Comparison of ENCODE assay signal across 13 cellular contexts in the genomic region with DNA sequence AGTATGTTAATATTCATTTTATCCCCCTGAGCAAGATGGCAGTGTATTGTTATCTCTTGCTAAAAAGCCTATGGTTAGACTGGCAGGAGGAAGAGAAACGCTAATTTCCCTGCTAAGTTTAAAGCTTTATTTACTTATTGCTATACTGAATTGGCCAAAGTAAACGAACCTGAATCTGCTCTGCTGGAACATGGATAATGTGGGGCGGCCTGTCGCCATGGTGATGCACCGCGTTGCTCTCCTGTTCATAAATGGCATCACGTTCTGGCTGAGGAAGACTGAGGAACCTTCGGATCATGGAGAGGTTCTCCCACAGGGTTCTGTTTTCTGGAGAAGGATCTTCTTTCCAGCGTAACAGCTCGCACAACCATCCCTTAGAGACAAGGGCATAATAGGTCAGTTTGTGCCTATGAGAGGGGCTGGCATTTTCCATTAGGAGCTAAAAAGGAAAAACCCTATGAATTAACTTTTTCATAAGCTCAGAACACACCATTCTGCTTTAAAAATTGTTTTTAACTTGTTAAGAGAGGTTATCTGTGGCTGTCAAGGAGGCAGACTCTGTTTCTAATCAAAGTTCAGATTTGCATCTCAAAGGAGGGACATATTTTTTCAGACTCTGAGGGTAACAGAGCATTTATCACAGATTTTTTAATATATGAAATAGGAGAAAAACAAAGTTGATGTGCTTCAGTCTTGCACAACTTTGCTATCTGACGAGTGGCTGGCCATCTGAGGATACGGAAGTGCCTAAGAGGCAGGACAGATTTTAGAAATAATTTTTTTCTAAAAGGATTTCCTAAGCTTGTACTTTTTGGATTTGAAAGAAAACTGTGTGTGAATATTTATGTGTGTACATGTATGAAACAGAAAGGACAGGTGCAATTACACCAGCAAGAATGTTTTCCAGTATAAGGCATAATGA.
DNase-seq lines count a peak whose midpoint lies in the region; ATAC-seq and TF ChIP-seq lines count a peak whose summit lies in the region.
"Had no signal": no experiment of that assay in that cellular context is flagged by ENCODE, and none has a peak within 500 bp of the region (broad histone marks: within the 10 kb centered on the region; RNA-seq: fewer than 3 reads in every experiment).

No MANE protein-coding gene starts in this region.

- no peaks in the 10 kb centered on the region for H3K9me3 Mint-ChIP-seq in activated naive CD4-positive, alpha-beta T cell treated with anti-CD3 and anti-CD28 coated beads for 36 hours
- no peaks in the 10 kb centered on the region for H3K9me3 Mint-ChIP-seq in stimulated activated naive CD8-positive, alpha-beta T cell treated with anti-CD3 and anti-CD28 coated beads, Interleukin-15, amount 100 ng/mL, for 72 hours
- H3K9me3 Mint-ChIP-seq: activated CD4-positive, alpha-beta T cell treated with anti-CD3 and anti-CD28 coated beads, Interleukin-2, amount 10 ng/mL, durations not matched to agents 7 days and 5 days had no signal

- no peak overlapping the region for H3K27ac ChIP-seq in OCI-LY7 (ENCODE audit: low read depth, low read length, poor library complexity, severe bottlenecking)
- H3K27ac ChIP-seq: heart left ventricle had no signal

- no peak for TF ChIP-seq CTCF in OCI-LY7 (conservative IDR thresholded peaks at IDR 0.05; ENCODE audit: low read length)

- CTCF ChIA-PET in activated naive CD4-positive, alpha-beta T cell treated with anti-CD3 and anti-CD28 coated beads for 36 hours (lab: Charles Lee), result interaction anchor here (0.6 kb wide), 1 partner anchor 32 kb away, joined by 3 read pairs; no protein-coding TSS in a partner anchor
- CTCF ChIA-PET in OCI-LY7 (lab: Charles Lee; ENCODE audit: unreplicated experiment), result no interaction called here

- DNase-seq in activated naive CD4-positive, alpha-beta T cell treated with anti-CD3 and anti-CD28 coated beads for 36 hours, result no peak
- no peak for DNase-seq in activated naive CD4-positive, alpha-beta T cell (lab: John Stamatoyannopoulos, UW)
- DNase-seq in NCI-H2227 (lab: John Stamatoyannopoulos, UW; ENCODE audit: unreplicated experiment) (peak; percentile 14), astrocyte of the hippocampus (ENCODE audit: low read depth, low spot score) (peak; percentile 58), OCI-LY7 (ENCODE audit: low spot score) (no peak), pons (ENCODE audit: low spot score) (no peak), amygdala (lab: John Stamatoyannopoulos, UW) (no peak)
- no peak for DNase-seq in stimulated activated naive CD8-positive, alpha-beta T cell treated with anti-CD3 and anti-CD28 coated beads, Interleukin-15, amount 100 ng/mL, for 72 hours
- DNase-seq: activated CD4-positive, alpha-beta T cell treated with anti-CD3 and anti-CD28 coated beads, Interleukin-2, amount 10 ng/mL, durations not matched to agents 7 days and 5 days; anterior cingulate cortex; mammary epithelial cell; NCI-H187 treated with DMSO at 0.1 percent for 48 hours had no signal

- H3K4me2 ChIP-seq in OCI-LY7 (ENCODE audit: low read length), result no peak overlapping the region

- H4K20me1 ChIP-seq in OCI-LY7 (ENCODE audit: insufficient read depth, low read length), result no peaks in the 10 kb centered on the region

- no peaks in the 10 kb centered on the region for H3K9me3 ChIP-seq in OCI-LY7 (ENCODE audit: low read length)
- H3K9me3 ChIP-seq: heart left ventricle had no signal

- peaks cover 57% of the 10 kb centered on the region for H3K36me3 Mint-ChIP-seq in activated naive CD4-positive, alpha-beta T cell treated with anti-CD3 and anti-CD28 coated beads for 36 hours (ENCODE audit: low read depth)

- peaks cover 4% of the 10 kb centered on the region for H3K4me1 ChIP-seq in OCI-LY7 (ENCODE audit: insufficient read depth, low read length, poor library complexity, severe bottlenecking)
- H3K4me1 ChIP-seq: heart left ventricle had no signal

- H3K4me1 Mint-ChIP-seq in activated naive CD4-positive, alpha-beta T cell treated with anti-CD3 and anti-CD28 coated beads for 36 hours (ENCODE audit: low read depth), result peaks cover 26% of the 10 kb centered on the region
- peaks cover 51% of the 10 kb centered on the region for H3K4me1 Mint-ChIP-seq in stimulated activated naive CD8-positive, alpha-beta T cell treated with anti-CD3 and anti-CD28 coated beads, Interleukin-15, amount 100 ng/mL, for 72 hours

- BruUV-seq in OCI-LY7 (replicated peaks; lab: Mats Ljungman, UMichigan), result no TSS peak

- H3K36me3 ChIP-seq in OCI-LY7 (ENCODE audit: insufficient read depth, low read length), result no peaks in the 10 kb centered on the region

- no peak overlapping the region for H2AFZ ChIP-seq in OCI-LY7 (ENCODE audit: low read length)

- H3K27ac Mint-ChIP-seq in activated naive CD4-positive, alpha-beta T cell treated with anti-CD3 and anti-CD28 coated beads for 36 hours, result peak overlapping the region; percentile 73
- H3K27ac Mint-ChIP-seq in stimulated activated naive CD8-positive, alpha-beta T cell treated with anti-CD3 and anti-CD28 coated beads, Interleukin-15, amount 100 ng/mL, for 72 hours, result peak overlapping the region; percentile 34 to 87

- no peak overlapping the region for H3K4me3 ChIP-seq in OCI-LY7 (ENCODE audit: low read depth, low read length, poor library complexity, severe bottlenecking)
- H3K4me3 ChIP-seq: heart left ventricle had no signal

- POLR2A ChIA-PET in OCI-LY7 (lab: Charles Lee), result no interaction called here

- no peaks in the 10 kb centered on the region for H3K9me2 ChIP-seq in OCI-LY7 (ENCODE audit: insufficient read depth, low read length)

- peak; percentile 16 for ATAC-seq in stimulated activated naive CD8-positive, alpha-beta T cell treated with anti-CD3 and anti-CD28 coated beads, Interleukin-15, amount 100 ng/mL, for 72 hours
- ATAC-seq: heart left ventricle had no signal

- H3K27me3 Mint-ChIP-seq in activated naive CD4-positive, alpha-beta T cell treated with anti-CD3 and anti-CD28 coated beads for 36 hours (ENCODE audit: low read depth), result no peaks in the 10 kb centered on the region
- no peaks in the 10 kb centered on the region for H3K27me3 Mint-ChIP-seq in stimulated activated naive CD8-positive, alpha-beta T cell treated with anti-CD3 and anti-CD28 coated beads, Interleukin-15, amount 100 ng/mL, for 72 hours
- H3K27me3 Mint-ChIP-seq: activated CD4-positive, alpha-beta T cell treated with anti-CD3 and anti-CD28 coated beads, Interleukin-2, amount 10 ng/mL, durations not matched to agents 7 days and 5 days had no signal

- intact Hi-C loops in activated naive CD4-positive, alpha-beta T cell treated with anti-CD3 and anti-CD28 coated beads for 36 hours (cut with micrococcal nuclease), result no loop called here
- intact Hi-C loops in OCI-LY7 (cut with micrococcal nuclease; ENCODE audit: unreplicated experiment), result no loop called here

- H3K79me2 ChIP-seq in OCI-LY7 (ENCODE audit: insufficient read depth, low read depth, low read length), result no peaks in the 10 kb centered on the region

- H3K4me3 Mint-ChIP-seq in activated naive CD4-positive, alpha-beta T cell treated with anti-CD3 and anti-CD28 coated beads for 36 hours, result no peak overlapping the region
- no peak overlapping the region for H3K4me3 Mint-ChIP-seq in stimulated activated naive CD8-positive, alpha-beta T cell treated with anti-CD3 and anti-CD28 coated beads, Interleukin-15, amount 100 ng/mL, for 72 hours
- H3K4me3 Mint-ChIP-seq: activated CD4-positive, alpha-beta T cell treated with anti-CD3 and anti-CD28 coated beads, Interleukin-2, amount 10 ng/mL, durations not matched to agents 7 days and 5 days had no signal

Comparison
In these comparisons a context has a peak if more than half of its experiments do, and no peak if none do; other contexts are left out.
1. DNase-seq: peak in NCI-H2227 (single experiment) and astrocyte of the hippocampus (single experiment); none in activated naive CD4-positive, alpha-beta T cell treated with anti-CD3 and anti-CD28 coated beads for 36 hours (single experiment), activated naive CD4-positive, alpha-beta T cell (0 of 4), stimulated activated naive CD8-positive, alpha-beta T cell treated with anti-CD3 and anti-CD28 coated beads, Interleukin-15, amount 100 ng/mL, for 72 hours (0 of 2), OCI-LY7 (single experiment), pons (single experiment) and amygdala (0 of 56).